1 cellular context compared by ENCODE assay signal in the genomic region with DNA sequence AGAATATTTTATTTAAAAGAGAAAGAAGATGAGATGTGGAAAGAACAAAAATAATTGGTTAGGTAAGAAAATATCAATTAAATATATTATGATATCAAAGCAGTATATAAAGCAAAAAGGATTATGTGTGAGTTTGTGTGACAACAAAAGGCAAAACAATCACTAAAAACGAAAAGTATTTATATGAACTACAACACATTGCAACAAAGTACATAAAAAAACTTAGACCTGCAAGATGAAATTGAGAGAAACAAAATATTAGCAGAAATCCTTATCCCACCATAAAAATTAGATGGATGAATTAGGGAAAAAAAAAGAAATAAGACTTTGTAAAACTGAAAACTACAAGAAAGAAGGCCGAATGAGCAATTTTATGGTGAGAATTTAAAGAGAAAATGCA.
TF ChIP-seq lines count a peak whose summit lies in the region.

No MANE protein-coding gene starts in this region.

TF ChIP-seq in A549, 52 proteins besides CTCF, POLR2A, EP300 and RAD21 (continued from another document):
- TF ChIP-seq, protein P1, sequence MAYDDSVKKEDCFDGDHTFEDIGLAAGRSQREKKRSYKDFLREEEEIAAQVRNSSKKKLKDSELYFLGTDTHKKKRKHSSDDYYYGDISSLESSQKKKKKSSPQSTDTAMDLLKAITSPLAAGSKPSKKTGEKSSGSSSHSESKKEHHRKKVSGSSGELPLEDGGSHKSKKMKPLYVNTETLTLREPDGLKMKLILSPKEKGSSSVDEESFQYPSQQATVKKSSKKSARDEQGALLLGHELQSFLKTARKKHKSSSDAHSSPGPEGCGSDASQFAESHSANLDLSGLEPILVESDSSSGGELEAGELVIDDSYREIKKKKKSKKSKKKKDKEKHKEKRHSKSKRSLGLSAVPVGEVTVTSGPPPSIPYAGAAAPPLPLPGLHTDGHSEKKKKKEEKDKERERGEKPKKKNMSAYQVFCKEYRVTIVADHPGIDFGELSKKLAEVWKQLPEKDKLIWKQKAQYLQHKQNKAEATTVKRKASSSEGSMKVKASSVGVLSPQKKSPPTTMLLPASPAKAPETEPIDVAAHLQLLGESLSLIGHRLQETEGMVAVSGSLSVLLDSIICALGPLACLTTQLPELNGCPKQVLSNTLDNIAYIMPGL (CRISPR knock-in tag; IDR thresholded peaks at IDR 0.05; ENCODE audit: borderline replicate concordance) = no peak
- no peak for TF ChIP-seq CHD4 (IDR thresholded peaks at IDR 0.05; ENCODE audit: borderline replicate concordance)
